In the genomic region with DNA sequence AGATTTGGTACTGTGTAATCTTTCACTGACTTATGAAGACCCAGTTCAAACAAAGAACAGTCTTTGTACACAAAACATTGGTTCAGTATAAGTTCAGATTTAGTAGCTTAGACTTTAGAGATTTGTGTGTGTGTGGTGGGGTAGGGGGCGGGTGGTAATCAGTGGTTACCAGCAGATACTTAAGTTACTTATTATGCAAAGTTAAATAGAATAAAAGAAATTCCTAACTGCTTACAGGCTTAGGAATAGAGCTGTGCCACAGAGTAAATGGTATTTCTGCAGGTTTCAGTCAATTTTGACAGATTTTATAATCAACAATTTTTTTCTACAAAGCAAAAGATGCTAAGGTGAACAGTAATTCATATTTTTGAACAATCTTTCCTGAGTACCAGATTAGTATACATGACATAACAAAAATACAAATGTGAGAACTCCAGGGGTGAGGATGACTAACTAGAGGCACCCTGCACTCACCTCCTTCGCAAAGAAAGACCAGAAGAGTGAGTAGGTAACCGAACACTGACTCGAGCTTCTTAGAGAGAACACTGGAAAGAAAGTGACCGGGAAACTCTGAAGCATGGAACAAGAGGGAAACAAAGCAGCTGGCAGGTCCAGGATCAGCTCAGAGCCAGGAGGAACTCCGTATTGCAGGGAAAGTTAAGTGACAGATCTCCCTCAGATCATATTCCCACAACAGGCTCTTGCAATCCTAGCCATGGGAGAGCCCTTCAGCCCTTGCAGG, we compare ENCODE assay signal across 24 cellular contexts.
"Had no signal": no experiment of that assay in that cellular context is flagged by ENCODE, and none has a peak within 500 bp of the region (broad histone marks: within the 10 kb centered on the region; RNA-seq: fewer than 3 reads in every experiment).

No MANE protein-coding gene starts in this region.

- H3K4me3 ChIP-seq: colonic mucosa, dorsolateral prefrontal cortex, heart left ventricle, psoas muscle, right atrium auricular region, spleen, thoracic aorta, upper lobe of left lung had no signal

- H3K36me3 ChIP-seq: colonic mucosa, heart left ventricle, right atrium auricular region, spleen, thoracic aorta, upper lobe of left lung had no signal

- H3K4me1 Mint-ChIP-seq: activated B cell treated with CpG ODN at 0.5 μM for 24 hours; activated CD4-positive, alpha-beta T cell treated with anti-CD3 and anti-CD28 coated beads for 36 hours; activated naive CD8-positive, alpha-beta T cell treated with anti-CD3 and anti-CD28 coated beads for 36 hours; central memory CD8-positive, alpha-beta T cell; immature natural killer cell; nephron progenitor cell had no signal

- H3K9me3 ChIP-seq: colonic mucosa, right atrium auricular region, thoracic aorta, upper lobe of left lung had no signal

- H3K27me3 ChIP-seq: colonic mucosa, dorsolateral prefrontal cortex, heart left ventricle, right atrium auricular region, spleen, upper lobe of left lung had no signal

- H3K27ac Mint-ChIP-seq: activated B cell treated with CpG ODN at 0.5 μM for 24 hours; activated CD4-positive, alpha-beta T cell treated with anti-CD3 and anti-CD28 coated beads for 36 hours; activated naive CD8-positive, alpha-beta T cell treated with anti-CD3 and anti-CD28 coated beads for 36 hours; activated T-helper 2 cell treated with anti-CD3 and anti-CD28 coated beads, Interferon-gamma antibody, Interleukin-2, Interleukin-4, amounts not matched to agents 10 μg/mL and 5 μg/mL and 100 μg/mL, durations not matched to agents 14 hours and 24 hours and 36 hours; immature natural killer cell; nephron progenitor cell had no signal

- H3K9me3 Mint-ChIP-seq: activated B cell treated with CpG ODN at 0.5 μM for 24 hours, nephron progenitor cell had no signal

- H3K27me3 Mint-ChIP-seq: activated B cell treated with CpG ODN at 0.5 μM for 24 hours; activated CD4-positive, alpha-beta T cell treated with anti-CD3 and anti-CD28 coated beads for 36 hours; activated naive CD8-positive, alpha-beta T cell treated with anti-CD3 and anti-CD28 coated beads for 36 hours; central memory CD8-positive, alpha-beta T cell had no signal

- DNase-seq: activated B cell treated with CpG ODN at 0.5 μM for 24 hours; activated CD4-positive, alpha-beta T cell treated with anti-CD3 and anti-CD28 coated beads for 36 hours; activated CD4-positive, alpha-beta T cell treated with anti-CD3 and anti-CD28 coated beads, Interleukin-2, amount 50 U/mL, for 4 hours; activated CD8-positive, alpha-beta memory T cell treated with anti-CD3 and anti-CD28 coated beads, Interleukin-2, amount 50 U/mL, for 48 hours; activated naive CD4-positive, alpha-beta T cell treated with Interleukin-2 at 50 U/mL for 16 hours; activated naive CD8-positive, alpha-beta T cell treated with anti-CD3 and anti-CD28 coated beads for 36 hours; activated T-cell treated with anti-CD3 and anti-CD28 coated beads, Interleukin-2, amount 50 U/mL, for 4 hours; colonic mucosa; dorsolateral prefrontal cortex; heart left ventricle; immature natural killer cell; left ventricle myocardium superior; mammary epithelial cell; nephron progenitor cell; psoas muscle; stimulated activated CD4-positive, alpha-beta T cell treated with anti-CD3 and anti-CD28 coated beads, Interleukin-4, amount 100 ng/mL, for 1 hour; stimulated activated naive CD4-positive, alpha-beta T cell; T-helper 9 cell; upper lobe of left lung had no signal

- ATAC-seq: activated CD4-positive, alpha-beta T cell treated with anti-CD3 and anti-CD28 coated beads for 36 hours; activated T-cell treated with anti-CD3 and anti-CD28 coated beads, Interleukin-2, amount 50 U/mL, for 4 hours; heart left ventricle; left ventricle myocardium superior; psoas muscle had no signal

- H3K27ac ChIP-seq: colonic mucosa, dorsolateral prefrontal cortex, heart left ventricle, psoas muscle, right atrium auricular region, spleen, thoracic aorta, upper lobe of left lung had no signal

- H3K36me3 Mint-ChIP-seq: activated naive CD8-positive, alpha-beta T cell treated with anti-CD3 and anti-CD28 coated beads for 36 hours; immature natural killer cell had no signal

- H3K4me1 ChIP-seq: colonic mucosa, heart left ventricle, psoas muscle, right atrium auricular region, spleen, upper lobe of left lung had no signal

- H3K4me3 Mint-ChIP-seq: activated B cell treated with CpG ODN at 0.5 μM for 24 hours; activated CD4-positive, alpha-beta T cell treated with anti-CD3 and anti-CD28 coated beads for 36 hours; activated naive CD8-positive, alpha-beta T cell treated with anti-CD3 and anti-CD28 coated beads for 36 hours; activated T-cell treated with anti-CD3 and anti-CD28 coated beads, Interleukin-2, amount 50 U/mL, for 4 hours; central memory CD8-positive, alpha-beta T cell; immature natural killer cell; nephron progenitor cell had no signal
